Comparison of ENCODE assay signal across 11 cellular contexts in the genomic region with DNA sequence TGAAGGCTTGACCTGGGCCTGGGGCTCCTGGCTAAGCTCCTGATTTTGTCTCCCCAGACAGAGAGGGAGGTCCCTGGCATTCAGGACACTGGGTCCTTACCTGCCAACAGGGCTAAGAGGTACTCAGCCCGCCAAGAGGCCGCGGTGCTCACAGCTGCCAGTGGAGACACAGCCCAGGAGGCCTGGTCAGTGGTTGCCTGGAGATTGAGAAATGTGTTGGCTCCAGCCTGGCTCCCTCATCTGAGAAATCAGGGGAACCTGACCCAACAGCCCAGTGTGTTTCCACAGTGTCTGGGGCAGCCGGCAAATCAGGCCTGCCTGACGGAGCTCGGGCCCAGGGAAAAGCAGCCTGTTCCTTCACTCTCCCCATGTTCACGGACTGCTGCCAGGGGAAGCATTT.
A peak's percentile ranks its signal among the peaks of the same experiment; 100 is the strongest.
DNase-seq lines count a peak whose midpoint lies in the region; FAIRE-seq and TF ChIP-seq lines count a peak whose summit lies in the region.
"Had no signal": no experiment of that assay in that cellular context is flagged by ENCODE, and none has a peak within 500 bp of the region (broad histone marks: within the 10 kb centered on the region; RNA-seq: fewer than 3 reads in every experiment).

No MANE protein-coding gene starts in this region.

- CTCF ChIA-PET in RWPE1 (lab: Yijun Ruan, JAX) = no interaction called here

- no peak overlapping the region for H3K4me3 Mint-ChIP-seq in progenitor cell of endocrine pancreas (ENCODE audit: low read depth)
- H3K4me3 Mint-ChIP-seq: T-cell had no signal

- peaks cover 47% of the 10 kb centered on the region for H3K79me2 ChIP-seq in ACC112 (ENCODE audit: control insufficient read depth, insufficient read depth, low read length, unreplicated experiment)

- H3K36me3 ChIP-seq in ACC112 (ENCODE audit: insufficient read depth, low read length) (peaks cover 3% of the 10 kb centered on the region; the same call in 1 of the 2 replicates), cardiac muscle cell (no peaks in the 10 kb centered on the region), small intestine (ENCODE audit: control insufficient read depth in 2 of 2, insufficient read depth in 2 of 2, low read length in 2 of 2) (no peaks in the 10 kb centered on the region)

- in situ Hi-C loops in GM13977 (cut with MboI; ENCODE audit: low pct_unique_long_range_greater_than_20kb, low sequenced_read_pairs, unreplicated experiment) = no loop called here

- WGBS in small intestine, 3 donors = 87 to 95% (median 91%) methylated on average over 7 of the region's 7 CpGs

- H3K4me3 ChIP-seq in ACC112 (ENCODE audit: low read depth, low read length) (no peak overlapping the region), cardiac muscle cell (no peak overlapping the region), small intestine (ENCODE audit: low read depth in 1 of 2, low read length in 2 of 2) (no peak overlapping the region)

- TF ChIP-seq CTCF in RWPE1 (conservative IDR thresholded peaks at IDR 0.05; ENCODE audit: low read depth) (no peak), cardiac muscle cell (IDR thresholded peaks at IDR 0.05; ENCODE audit: low read depth, low read length) (no peak), GM13977 (IDR thresholded peaks at IDR 0.05; ENCODE audit: extremely low read depth, insufficient read depth, missing control alignments) (no peak), progenitor cell of endocrine pancreas (IDR thresholded peaks at IDR 0.05; ENCODE audit: unreplicated experiment) (no peak)

- peaks cover 9% of the 10 kb centered on the region for H3K27me3 Mint-ChIP-seq in progenitor cell of endocrine pancreas

- intact Hi-C loops in posterior vena cava (cut with DNase I) = loop anchor here in 1 of 2 donors (5.0 kb wide), 1 partner anchor 39 kb away; no protein-coding TSS in a partner anchor

- peak overlapping the region; percentile 76 for H3K27ac ChIP-seq in ACC112 (ENCODE audit: low read depth, low read length)
- H3K27ac ChIP-seq in RWPE1 = peak overlapping the region; percentile 5; the same call in 1 of the 2 replicates
- no peak overlapping the region for H3K27ac ChIP-seq in cardiac muscle cell
- no peak overlapping the region for H3K27ac ChIP-seq in small intestine (ENCODE audit: low read depth in 1 of 2, low read length in 1 of 2)

- H3K27me3 ChIP-seq in ACC112 (ENCODE audit: insufficient read depth, low read length) (no peaks in the 10 kb centered on the region), cardiac muscle cell (peaks cover 69% of the 10 kb centered on the region), small intestine (ENCODE audit: control insufficient read depth in 2 of 2, insufficient read depth in 2 of 2, low read length in 2 of 2) (no peaks in the 10 kb centered on the region)

- H3K27ac Mint-ChIP-seq in progenitor cell of endocrine pancreas = no peak overlapping the region
- H3K27ac Mint-ChIP-seq: T-cell had no signal

- peaks cover 5% of the 10 kb centered on the region for H3K9me3 Mint-ChIP-seq in progenitor cell of endocrine pancreas (ENCODE audit: low read depth)

- H3K9me3 ChIP-seq in cardiac muscle cell (ENCODE audit: low read depth) = no peaks in the 10 kb centered on the region
- no peaks in the 10 kb centered on the region for H3K9me3 ChIP-seq in small intestine (ENCODE audit: control insufficient read depth, low read depth)

- H3K4me1 ChIP-seq in ACC112 (ENCODE audit: control insufficient read depth, insufficient read depth, low read length, unreplicated experiment) = peaks cover 39% of the 10 kb centered on the region
- H3K4me1 ChIP-seq in cardiac muscle cell (ENCODE audit: low read depth) = no peaks in the 10 kb centered on the region
- H3K4me1 ChIP-seq in small intestine (ENCODE audit: control insufficient read depth in 2 of 2, insufficient read depth in 1 of 2, low read depth in 1 of 2, low read length in 1 of 2) = no peaks in the 10 kb centered on the region

- no peaks in the 10 kb centered on the region for H3K4me1 Mint-ChIP-seq in progenitor cell of endocrine pancreas (ENCODE audit: low read depth)
- H3K4me1 Mint-ChIP-seq: T-cell had no signal

- no peak overlapping the region for H2AFZ ChIP-seq in ACC112 (ENCODE audit: low read length, unreplicated experiment)

- POLR2A ChIA-PET in RWPE1 (lab: Yijun Ruan, JAX; ENCODE audit: low non-redundant PET) = no interaction called here

- no peak for FAIRE-seq in small intestine (lab: Jason Lieb, UNC)

- no peak for DNase-seq in RWPE1 (ENCODE audit: low spot score)
- DNase-seq in cardiac muscle cell (ENCODE audit: low read depth in 1 of 2, low spot score in 1 of 2) = peak; percentile 17 to 77
- DNase-seq in posterior vena cava (ENCODE audit: low spot score) = peak; percentile 91
- no peak for DNase-seq in small intestine
- no peak for DNase-seq in GM13977 (ENCODE audit: low spot score)
- no peak for DNase-seq in progenitor cell of endocrine pancreas (ENCODE audit: low spot score, unreplicated experiment)
- DNase-seq in superior temporal gyrus (ENCODE audit: extremely low spot score) = no peak
- DNase-seq: activated naive CD4-positive, alpha-beta T cell; DND-41; T-cell had no signal

- no peaks in the 10 kb centered on the region for H3K36me3 Mint-ChIP-seq in progenitor cell of endocrine pancreas (ENCODE audit: insufficient read depth)
- H3K36me3 Mint-ChIP-seq: T-cell had no signal

Comparison
In these comparisons a context has a peak if more than half of its experiments do, and no peak if none do; other contexts are left out.
1. H3K27ac ChIP-seq: peak in ACC112 (single experiment) and RWPE1 (single experiment); none in cardiac muscle cell (single experiment) and small intestine (0 of 2).
2. DNase-seq: peak in cardiac muscle cell (2 of 2) and posterior vena cava (single experiment); none in RWPE1 (single experiment), small intestine (single experiment), GM13977 (single experiment), progenitor cell of endocrine pancreas (single experiment) and superior temporal gyrus (single experiment).